In the genomic region with DNA sequence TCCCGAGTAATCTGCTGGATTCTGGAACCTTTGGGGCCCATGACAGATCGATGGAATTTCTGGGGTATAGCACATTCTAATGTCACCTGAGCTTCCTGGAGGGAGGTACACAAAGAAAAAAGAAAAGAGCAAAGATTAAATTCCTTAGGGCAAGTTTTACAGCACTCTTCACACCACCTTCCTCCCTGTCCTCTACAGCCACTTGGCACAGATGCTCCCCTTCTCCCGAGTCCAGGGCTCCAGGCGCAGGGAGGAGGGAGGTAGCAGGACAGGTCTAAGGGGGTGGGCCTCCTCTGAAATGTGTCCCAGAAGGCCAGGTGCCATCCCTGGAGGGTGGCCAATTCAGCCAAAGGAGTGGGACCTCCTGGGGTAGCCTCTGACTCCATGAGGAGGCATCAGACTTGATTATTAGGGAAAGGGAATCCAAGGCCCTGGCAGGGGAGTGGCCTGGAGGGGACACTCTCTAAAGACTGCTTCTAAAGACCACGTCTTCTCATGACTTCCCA, we compare ENCODE assay signal across 24 cellular contexts. TPM values are rescaled to one million over a fixed set of nuclear protein-coding genes. Genes with fewer than 3 reads are reported as not detected.
"Had no signal": no experiment of that assay in that cellular context is flagged by ENCODE, and none has a peak within 500 bp of the region (broad histone marks: within the 10 kb centered on the region; RNA-seq: fewer than 3 reads in every experiment).

No MANE protein-coding gene starts in this region.

- H3K4me3 ChIP-seq: dorsolateral prefrontal cortex, gastrocnemius medialis, left lung, sigmoid colon, testis, tibial artery had no signal

- H3K27ac ChIP-seq: epithelial cell of prostate, gastrocnemius medialis, left lung, neutrophil, parathyroid adenoma, sigmoid colon, testis, tibial artery had no signal

- DNase-seq: cerebellar nuclear complex; effector CD4-positive, alpha-beta T cell; foreskin fibroblast; gastrocnemius medialis; head of caudate nucleus; left lung; naive thymus-derived CD8-positive, alpha-beta T cell; nephron progenitor cell; stimulated activated CD4-positive, alpha-beta T cell treated with anti-CD3 and anti-CD28 coated beads, Interleukin-2, amount 100 ng/mL, for 24 hours; stimulated activated CD4-positive, alpha-beta T cell treated with anti-CD3 and anti-CD28 coated beads, Interleukin-4, amount 100 ng/mL, for 24 hours; stimulated activated naive CD8-positive, alpha-beta T cell treated with anti-CD3 and anti-CD28 coated beads, Interleukin-15, Interleukin-2, amounts not matched to agents 100 U/mL and 50 U/mL, for 24 hours; testis; tibial artery had no signal

- H3K27me3 ChIP-seq: dorsolateral prefrontal cortex, gastrocnemius medialis, left lung, neutrophil, sigmoid colon, testis, tibial artery had no signal

- ATAC-seq: esophagus mucosa; gastrocnemius medialis; left lung; naive thymus-derived CD8-positive, alpha-beta T cell; stimulated activated memory B cell treated with anti-CD40 and anti-IgM and Interleukin-4, amounts not matched to agents 10 μg/mL and 1 μg/mL and 100 μg/mL, for 72 hours; stimulated activated naive CD8-positive, alpha-beta T cell treated with anti-CD3 and anti-CD28 coated beads, Interleukin-15, Interleukin-2, amounts not matched to agents 100 U/mL and 50 U/mL, for 24 hours had no signal

- H3K9me3 ChIP-seq: gastrocnemius medialis, left lung, neutrophil, sigmoid colon, testis, tibial artery had no signal

- H3K4me1 ChIP-seq: gastrocnemius medialis, left lung, parathyroid adenoma, sigmoid colon, tibial artery had no signal

- H2AFZ ChIP-seq: parathyroid adenoma had no signal

- FAIRE-seq: colon, keratinocyte, urothelium cell line had no signal

- H3K9ac ChIP-seq: parathyroid adenoma had no signal

RNA-seq across cellular contexts. Expression of a gene that starts 50.3 kb away (rescaled TPM):
- total RNA-seq: skeletal muscle tissue had no signal
